Comparison of ENCODE assay signal across 17 cellular contexts in genomic region chr14:103552811-103553210, GRCh38. TPM values are rescaled to one million over a fixed set of nuclear protein-coding genes. Genes with fewer than 3 reads are reported as not detected.
A peak's percentile ranks its signal among the peaks of the same experiment; 100 is the strongest.
DNase-seq lines count a peak whose midpoint lies in the region; ATAC-seq, FAIRE-seq and TF ChIP-seq lines count a peak whose summit lies in the region.
"Had no signal": no experiment of that assay in that cellular context is flagged by ENCODE, and none has a peak within 500 bp of the region (broad histone marks: within the 10 kb centered on the region; RNA-seq: fewer than 3 reads in every experiment).

No MANE protein-coding gene starts in this region.

- H3K27ac ChIP-seq in IMR-90 (ENCODE audit: insufficient read depth, low read length), result no peak overlapping the region
- peak overlapping the region; percentile 80 for H3K27ac ChIP-seq in lower lobe of right lung
- peak overlapping the region; percentile 82 for H3K27ac ChIP-seq in subcutaneous abdominal adipose tissue (ENCODE audit: low read depth, low read length)
- H3K27ac ChIP-seq: brain microvascular endothelial cell had no signal

- H2AFZ ChIP-seq in IMR-90 (replicated peaks; ENCODE audit: low read length, poor library complexity), result no peak overlapping the region
- H2AFZ ChIP-seq: PC-9 had no signal

- no peak overlapping the region for H2BK120ac ChIP-seq in IMR-90 (ENCODE audit: low read depth, low read length)

- peaks cover 30% of the 10 kb centered on the region for H3K4me1 Mint-ChIP-seq in chondrocyte (ENCODE audit: low read depth)

- no peak overlapping the region for H3K4me3 Mint-ChIP-seq in chondrocyte (ENCODE audit: unreplicated experiment)
- H3K4me3 Mint-ChIP-seq: activated CD8-positive, alpha-beta memory T cell treated with anti-CD3 and anti-CD28 coated beads, Interleukin-2, amount 10 ng/mL, durations not matched to agents 7 days and 5 days; type B pancreatic cell; WTC11 had no signal

- no peak overlapping the region for H4K91ac ChIP-seq in IMR-90 (ENCODE audit: insufficient read depth, low read depth, low read length)

- no peak overlapping the region for H2BK5ac ChIP-seq in IMR-90 (ENCODE audit: low read depth, low read length, poor library complexity, severe bottlenecking)

- no peak for DNase-seq in IMR-90
- DNase-seq in chondrocyte (ENCODE audit: low spot score), result peak; percentile 46
- DNase-seq in lower lobe of right lung, result peak; percentile 21
- no peak for DNase-seq in GM12891 (ENCODE audit: insufficient read length, low spot score)
- no peak for DNase-seq in T-helper 2 cell
- DNase-seq: activated CD8-positive, alpha-beta memory T cell treated with anti-CD3 and anti-CD28 coated beads, Interleukin-2, amount 10 ng/mL, durations not matched to agents 7 days and 5 days; brain microvascular endothelial cell; NCI-H1694; NCI-H510A had no signal

- H3K27ac Mint-ChIP-seq in chondrocyte (ENCODE audit: unreplicated experiment), result peak overlapping the region; percentile 89
- H3K27ac Mint-ChIP-seq: activated CD8-positive, alpha-beta memory T cell treated with anti-CD3 and anti-CD28 coated beads, Interleukin-2, amount 10 ng/mL, durations not matched to agents 7 days and 5 days; type B pancreatic cell had no signal

- H3K4me1 ChIP-seq in IMR-90 (ENCODE audit: control insufficient read depth, insufficient read depth, low read length) (peaks cover 14% of the 10 kb centered on the region), lower lobe of right lung (peaks cover 39% of the 10 kb centered on the region), subcutaneous abdominal adipose tissue (ENCODE audit: control insufficient read depth in 5 of 5, insufficient read depth in 5 of 5, low read length in 5 of 5) (peaks cover 10 to 54% (median 48%) of the 10 kb centered on the region in 5 donors)

- H3K4ac ChIP-seq in IMR-90 (ENCODE audit: low read depth, low read length), result peak overlapping the region; percentile 53

- peaks cover 7 to 40% of the 10 kb centered on the region in 2 experiments for H3K79me1 ChIP-seq in IMR-90 (ENCODE audit: low read depth in 1 of 2, low read length in 2 of 2)

- no peak overlapping the region for H2AK9ac ChIP-seq in IMR-90 (replicated peaks; ENCODE audit: low read depth, low read length, poor library complexity)

- no peak for ATAC-seq in IMR-90 (ENCODE audit: low read depth)
- no peak for ATAC-seq in lower lobe of right lung
- no peak for ATAC-seq in HG02884 (IDR thresholded peaks at IDR 0.05; ENCODE audit: unreplicated experiment)
- ATAC-seq in GM18868 (IDR thresholded peaks at IDR 0.05; ENCODE audit: unreplicated experiment), result no peak
- ATAC-seq: activated CD8-positive, alpha-beta memory T cell treated with anti-CD3 and anti-CD28 coated beads, Interleukin-2, amount 10 ng/mL, durations not matched to agents 7 days and 5 days; WTC11 had no signal

- H2AK5ac ChIP-seq in IMR-90 (ENCODE audit: low read depth, low read length), result no peak overlapping the region

- intact Hi-C loops in IMR-90 (cut with micrococcal nuclease) (no loop called here), lower lobe of right lung (cut with DNase I) (no loop called here)

- no peak overlapping the region for H4K8ac ChIP-seq in IMR-90 (ENCODE audit: low read depth in 2 of 2, low read length in 2 of 2)

- POLR2A ChIA-PET in IMR-90 (lab: Charles Lee; ENCODE audit: unreplicated experiment), result no interaction called here

- no peaks in the 10 kb centered on the region for H3K27me3 Mint-ChIP-seq in chondrocyte (ENCODE audit: low read depth)
- H3K27me3 Mint-ChIP-seq: activated CD8-positive, alpha-beta memory T cell treated with anti-CD3 and anti-CD28 coated beads, Interleukin-2, amount 10 ng/mL, durations not matched to agents 7 days and 5 days; type B pancreatic cell had no signal

- H4K20me1 ChIP-seq in IMR-90 (ENCODE audit: insufficient read depth, low read length), result peaks cover 21% of the 10 kb centered on the region

- H3K36me3 Mint-ChIP-seq in chondrocyte (ENCODE audit: low read depth), result no peaks in the 10 kb centered on the region
- H3K36me3 Mint-ChIP-seq: activated CD8-positive, alpha-beta memory T cell treated with anti-CD3 and anti-CD28 coated beads, Interleukin-2, amount 10 ng/mL, durations not matched to agents 7 days and 5 days; type B pancreatic cell; WTC11 had no signal

- in situ Hi-C loops in IMR-90 (cut with MboI; ENCODE audit: low sequenced_read_pairs), result no loop called here

- no peak overlapping the region for H2BK15ac ChIP-seq in IMR-90 (ENCODE audit: low read depth, low read length)

- H3K18ac ChIP-seq in IMR-90 (ENCODE audit: low read depth, low read length), result no peak overlapping the region

- H3K14ac ChIP-seq in IMR-90 (replicated peaks; ENCODE audit: low read depth, low read length), result no peak overlapping the region

- H3K36me3 ChIP-seq in IMR-90 (ENCODE audit: control insufficient read depth, insufficient read depth, low read length) (0 out of 2 replicates have a peak, but pooled peaks cover 3% of the 10 kb centered on the region), lower lobe of right lung (peaks cover 14% of the 10 kb centered on the region), subcutaneous abdominal adipose tissue (ENCODE audit: control insufficient read depth in 5 of 5, insufficient read depth in 5 of 5, low read length in 5 of 5) (peaks cover 0 to 2% (median 0%) of the 10 kb centered on the region in 5 donors)
- H3K36me3 ChIP-seq: brain microvascular endothelial cell had no signal

- no peak for TF ChIP-seq RAD21 in IMR-90 (IDR thresholded peaks at IDR 0.05; ENCODE audit: low read length)

- BruUV-seq in IMR-90 (replicated peaks; lab: Mats Ljungman, UMichigan), result no TSS peak

- H3K23ac ChIP-seq in IMR-90 (ENCODE audit: low read depth, low read length), result no peak overlapping the region

- dilution Hi-C loops in IMR-90 (cut with HindIII; ENCODE audit: low sequenced_read_pairs, unreplicated experiment), result no loop called here

- H4K5ac ChIP-seq in IMR-90 (ENCODE audit: low read depth, low read length), result no peak overlapping the region

- no peak for FAIRE-seq in GM12891 (lab: Jason Lieb, UNC)
- FAIRE-seq: D721Med had no signal

- H3K9me3 ChIP-seq in IMR-90 (ENCODE audit: control insufficient read depth, insufficient read depth, low read length) (no peaks in the 10 kb centered on the region), lower lobe of right lung (no peaks in the 10 kb centered on the region), subcutaneous abdominal adipose tissue (ENCODE audit: control insufficient read depth in 5 of 5, low read length in 5 of 5) (no peaks in the 10 kb centered on the region)
- H3K9me3 ChIP-seq: mucosa of descending colon had no signal

- TF ChIP-seq CTCF in IMR-90 (conservative IDR thresholded peaks at IDR 0.05; ENCODE audit: low read depth, low read length) (no peak), chondrocyte (IDR thresholded peaks at IDR 0.05) (no peak), lower lobe of right lung (IDR thresholded peaks at IDR 0.05) (no peak)

- H3K4me2 ChIP-seq in IMR-90 (ENCODE audit: low read depth, low read length), result no peak overlapping the region

- H3K4me3 ChIP-seq in IMR-90 (ENCODE audit: insufficient read depth, low read depth, low read length) (no peak overlapping the region), lower lobe of right lung (no peak overlapping the region), subcutaneous abdominal adipose tissue (ENCODE audit: low read depth in 1 of 5, low read length in 5 of 5) (peak overlapping the region in 1 of 5 donors; percentile 2)
- H3K4me3 ChIP-seq: mucosa of descending colon, PC-9 had no signal

- 96% methylated on average over 5 of the region's 12 CpGs; no CpG with 5 or more reads in 1 of the 2 experiments for WGBS in IMR-90 (ENCODE audit: extremely low coverage in 2 of 2, insufficient read length in 1 of 2), 2 experiments

- CTCF ChIA-PET in IMR-90 (lab: Yijun Ruan, JAX), result interaction anchor here (1.1 kb wide), 1 partner anchor 11 kb away, joined by 3 read pairs; no protein-coding TSS in a partner anchor

- peaks cover 8% of the 10 kb centered on the region; the same call in 1 of the 2 replicates for H3K9me1 ChIP-seq in IMR-90 (ENCODE audit: insufficient read depth, low read length)

- H3K56ac ChIP-seq in IMR-90 (ENCODE audit: extremely low read depth, insufficient read depth, low read length), result no peak overlapping the region

- no peaks in the 10 kb centered on the region for H3K27me3 ChIP-seq in IMR-90 (ENCODE audit: control insufficient read depth, insufficient read depth, low read length)
- no peaks in the 10 kb centered on the region for H3K27me3 ChIP-seq in lower lobe of right lung (ENCODE audit: low read depth)
- H3K27me3 ChIP-seq in subcutaneous abdominal adipose tissue (ENCODE audit: control insufficient read depth in 5 of 5, insufficient read depth in 4 of 5, low read length in 5 of 5), result no peaks in the 10 kb centered on the region
- H3K27me3 ChIP-seq: brain microvascular endothelial cell had no signal

- no peak overlapping the region for H2BK20ac ChIP-seq in IMR-90 (ENCODE audit: low read depth, low read length)

- no peak for TF ChIP-seq POLR2A in IMR-90 (IDR thresholded peaks at IDR 0.05; ENCODE audit: low read depth, low read length)
- no peak for TF ChIP-seq POLR2A in GM12891 (IDR thresholded peaks at IDR 0.05; ENCODE audit: low read depth, low read length)

- H3K9ac ChIP-seq in IMR-90 (ENCODE audit: low read depth, low read length) (no peak overlapping the region), subcutaneous abdominal adipose tissue (ENCODE audit: low read length in 5 of 5) (peak overlapping the region in 1 of 5 donors; percentile 44)

- no peaks in the 10 kb centered on the region for H3K9me3 Mint-ChIP-seq in chondrocyte (ENCODE audit: low read depth)
- H3K9me3 Mint-ChIP-seq: type B pancreatic cell, WTC11 had no signal

RNA-seq across cellular contexts. Expression of gene BAG5, which starts 9.6 kb away (rescaled TPM):
- total RNA-seq in IMR-90 (2012; rRNA removed) (22.2 and 32.2 TPM in 2 replicates), chondrocyte (22.6 to 25.7 TPM (median 23.2 TPM) in 3 replicates), lower lobe of right lung (29.8 TPM)
- polyA plus RNA-seq in IMR-90 (2012; rRNA removed), result 5.2 and 6.7 TPM in 2 replicates
- 1.9 and 2.3 TPM in 2 replicates for polyA plus RNA-seq in IMR-90 (2012; cell fraction: cytosol; rRNA removed)
- 0.92 and 4.4 TPM in 2 replicates for polyA plus RNA-seq in IMR-90 (2012; cell fraction: nucleus; rRNA removed; ENCODE audit: low replicate concordance)
- polyA plus RNA-seq in GM12891 (2012; ENCODE audit: low read depth, missing spikeins), result 9.3 TPM

RNA-seq across cellular contexts. Expression of gene COA8, which starts 9.9 kb away (rescaled TPM):
- 12.2 and 20.6 TPM in 2 replicates for total RNA-seq in IMR-90 (2012; rRNA removed)
- polyA plus RNA-seq in IMR-90 (2012; rRNA removed), result 18.5 and 21.1 TPM in 2 replicates
- polyA plus RNA-seq in IMR-90 (2012; cell fraction: cytosol; rRNA removed), result 9.6 and 17.9 TPM in 2 replicates
- polyA plus RNA-seq in IMR-90 (2012; cell fraction: nucleus; rRNA removed; ENCODE audit: low replicate concordance), result 3.4 and 10.8 TPM in 2 replicates
- total RNA-seq in chondrocyte, result 39.1 to 51.9 TPM (median 50.7 TPM) in 3 replicates
- 33.0 TPM for total RNA-seq in lower lobe of right lung
- 50.7 TPM for polyA plus RNA-seq in GM12891 (2012; ENCODE audit: low read depth, missing spikeins)

RNA-seq across cellular contexts. Expression of gene TRMT61A, which starts 23.8 kb away (rescaled TPM):
- 5.7 and 6.4 TPM in 2 replicates for total RNA-seq in IMR-90 (2012; rRNA removed)
- polyA plus RNA-seq in IMR-90 (2012; rRNA removed), result 16.2 and 20.0 TPM in 2 replicates
- 9.4 and 20.8 TPM in 2 replicates for polyA plus RNA-seq in IMR-90 (2012; cell fraction: cytosol; rRNA removed)
- polyA plus RNA-seq in IMR-90 (2012; cell fraction: nucleus; rRNA removed; ENCODE audit: low replicate concordance), result 15.1 and 42.4 TPM in 2 replicates
- 9.9 to 10.3 TPM (median 10.0 TPM) in 3 replicates for total RNA-seq in chondrocyte
- total RNA-seq in lower lobe of right lung, result 11.0 TPM
- polyA plus RNA-seq in GM12891 (2012; ENCODE audit: low read depth, missing spikeins), result 5.1 TPM

RNA-seq across cellular contexts. Expression of gene CKB, which starts 30.2 kb away (rescaled TPM):
- total RNA-seq in IMR-90 (2012; rRNA removed) (17.7 and 31.7 TPM in 2 replicates), chondrocyte (81.0 to 141 TPM (median 139 TPM) in 3 replicates), lower lobe of right lung (115 TPM)
- polyA plus RNA-seq in IMR-90 (2012; rRNA removed), result 82.6 and 120 TPM in 2 replicates
- polyA plus RNA-seq in IMR-90 (2012; cell fraction: cytosol; rRNA removed), result 55.5 and 84.4 TPM in 2 replicates
- polyA plus RNA-seq in IMR-90 (2012; cell fraction: nucleus; rRNA removed; ENCODE audit: low replicate concordance), result 78.1 and 241 TPM in 2 replicates
- 44.2 TPM for polyA plus RNA-seq in GM12891 (2012; ENCODE audit: low read depth, missing spikeins)

Comparison
In these comparisons a context has a peak if more than half of its experiments do, and no peak if none do; other contexts are left out.
1. DNase-seq: peak in chondrocyte (single experiment) and lower lobe of right lung (single experiment); none in IMR-90 (single experiment), GM12891 (single experiment) and T-helper 2 cell (0 of 5).